In genomic region chr11:66858186-66858938, GRCh38 we compare ENCODE assay signal across 9 cellular contexts. TPM values are rescaled to one million over a fixed set of nuclear protein-coding genes. Genes with fewer than 3 reads are reported as not detected.
DNase-seq lines count a peak whose midpoint lies in the region; ATAC-seq and TF ChIP-seq lines count a peak whose summit lies in the region.
"Had no signal": no experiment of that assay in that cellular context is flagged by ENCODE, and none has a peak within 500 bp of the region (broad histone marks: within the 10 kb centered on the region; RNA-seq: fewer than 3 reads in every experiment).

No MANE protein-coding gene starts in this region.

- no peak for DNase-seq in activated CD4-positive, alpha-beta T cell treated with anti-CD3 and anti-CD28 coated beads, Interleukin-2, amount 10 ng/mL, durations not matched to agents 24 days and 14 days
- no peak for DNase-seq in activated CD4-positive, alpha-beta T cell treated with anti-CD3 and anti-CD28 coated beads, Interleukin-2, amount 50 U/mL, for 48 hours
- no peak for DNase-seq in PC-3
- DNase-seq in chondrocyte (ENCODE audit: low spot score), result peak; percentile 87
- no peak for DNase-seq in osteocyte (ENCODE audit: extremely low spot score, unreplicated experiment)
- no peak for DNase-seq in amygdala (lab: John Stamatoyannopoulos, UW)
- DNase-seq: stimulated activated CD4-positive, alpha-beta T cell treated with anti-CD3 and anti-CD28 coated beads, Interleukin-4, amount 100 ng/mL, for 24 hours had no signal

- ATAC-seq in PC-3 (no peak), GM21576 (IDR thresholded peaks at IDR 0.05; ENCODE audit: unreplicated experiment) (no peak), GM18861 (IDR thresholded peaks at IDR 0.05; ENCODE audit: unreplicated experiment) (no peak)

- H3K4me1 Mint-ChIP-seq in activated CD4-positive, alpha-beta T cell treated with anti-CD3 and anti-CD28 coated beads, Interleukin-2, amount 10 ng/mL, durations not matched to agents 24 days and 14 days, result peaks cover 8% of the 10 kb centered on the region
- H3K4me1 Mint-ChIP-seq in chondrocyte (ENCODE audit: low read depth), result peaks cover 14% of the 10 kb centered on the region
- H3K4me1 Mint-ChIP-seq in osteocyte (ENCODE audit: unreplicated experiment), result peaks cover 11% of the 10 kb centered on the region

- peak overlapping the region; percentile 95 for H3K4me3 ChIP-seq in PC-3 (ENCODE audit: low read length)

- H3K27ac ChIP-seq in PC-3 (ENCODE audit: low read length), result no peak overlapping the region

- H3K27me3 ChIP-seq in PC-3 (ENCODE audit: low read length), result no peaks in the 10 kb centered on the region

- BruUV-seq in PC-3 (replicated peaks; lab: Mats Ljungman, UMichigan), result TSS peak; percentile 44

- no peaks in the 10 kb centered on the region for H3F3A ChIP-seq in PC-3 (ENCODE audit: low read length, unreplicated experiment)

- intact Hi-C loops in activated CD4-positive, alpha-beta T cell treated with anti-CD3 and anti-CD28 coated beads, Interleukin-2, amount 10 ng/mL, durations not matched to agents 24 days and 14 days (cut with micrococcal nuclease), result no loop called here
- intact Hi-C loops in PC-3 (cut with micrococcal nuclease), result no loop called here

- H3K9ac ChIP-seq in PC-3 (ENCODE audit: low read length), result no peak overlapping the region

- CTCF ChIA-PET in PC-3 (lab: Charles Lee), result no interaction called here

- H3K36me3 Mint-ChIP-seq in activated CD4-positive, alpha-beta T cell treated with anti-CD3 and anti-CD28 coated beads, Interleukin-2, amount 10 ng/mL, durations not matched to agents 24 days and 14 days (ENCODE audit: low read depth), result peaks cover 4% of the 10 kb centered on the region
- peaks cover 1% of the 10 kb centered on the region for H3K36me3 Mint-ChIP-seq in chondrocyte (ENCODE audit: low read depth)
- no peaks in the 10 kb centered on the region for H3K36me3 Mint-ChIP-seq in osteocyte (ENCODE audit: unreplicated experiment)

- H3K9me3 Mint-ChIP-seq in activated CD4-positive, alpha-beta T cell treated with anti-CD3 and anti-CD28 coated beads, Interleukin-2, amount 10 ng/mL, durations not matched to agents 24 days and 14 days, result no peaks in the 10 kb centered on the region
- H3K9me3 Mint-ChIP-seq in chondrocyte (ENCODE audit: low read depth) (no peaks in the 10 kb centered on the region), osteocyte (ENCODE audit: unreplicated experiment) (no peaks in the 10 kb centered on the region)

- peak overlapping the region; percentile 93 for H3K4me2 ChIP-seq in PC-3 (ENCODE audit: low read length)

- H3K4me1 ChIP-seq in PC-3 (ENCODE audit: insufficient read depth, low read length), result peaks cover 17% of the 10 kb centered on the region

- peak overlapping the region; percentile 48 for H3K27ac Mint-ChIP-seq in activated CD4-positive, alpha-beta T cell treated with anti-CD3 and anti-CD28 coated beads, Interleukin-2, amount 10 ng/mL, durations not matched to agents 24 days and 14 days
- no peak overlapping the region for H3K27ac Mint-ChIP-seq in chondrocyte (ENCODE audit: unreplicated experiment)
- H3K27ac Mint-ChIP-seq in osteocyte (ENCODE audit: unreplicated experiment), result no peak overlapping the region

- no peaks in the 10 kb centered on the region for H4K20me1 ChIP-seq in PC-3 (ENCODE audit: low read length)

- H3K9me3 ChIP-seq in PC-3 (ENCODE audit: low read length), result no peaks in the 10 kb centered on the region

- H3K27me3 Mint-ChIP-seq in activated CD4-positive, alpha-beta T cell treated with anti-CD3 and anti-CD28 coated beads, Interleukin-2, amount 10 ng/mL, durations not matched to agents 24 days and 14 days, result no peaks in the 10 kb centered on the region
- H3K27me3 Mint-ChIP-seq in chondrocyte (ENCODE audit: low read depth), result no peaks in the 10 kb centered on the region
- no peaks in the 10 kb centered on the region for H3K27me3 Mint-ChIP-seq in osteocyte (ENCODE audit: unreplicated experiment)

- peaks cover 27% of the 10 kb centered on the region for H3K79me2 ChIP-seq in PC-3 (ENCODE audit: low read length)

- H3K4me3 Mint-ChIP-seq in activated CD4-positive, alpha-beta T cell treated with anti-CD3 and anti-CD28 coated beads, Interleukin-2, amount 10 ng/mL, durations not matched to agents 24 days and 14 days, result peak overlapping the region; percentile 86
- H3K4me3 Mint-ChIP-seq in chondrocyte (ENCODE audit: unreplicated experiment), result peak overlapping the region; percentile 77
- peak overlapping the region; percentile 75 for H3K4me3 Mint-ChIP-seq in osteocyte (ENCODE audit: unreplicated experiment)

- no peaks in the 10 kb centered on the region; the same call in 1 of the 2 replicates for H3K36me3 ChIP-seq in PC-3 (ENCODE audit: low read depth, low read length)

- POLR2A ChIA-PET in PC-3 (lab: Charles Lee; ENCODE audit: unreplicated experiment), result no interaction called here

- H2AFZ ChIP-seq in PC-3 (ENCODE audit: low read length), result no peak overlapping the region

- no peaks in the 10 kb centered on the region for H3K9me2 ChIP-seq in PC-3 (replicated peaks; ENCODE audit: low read length)

- TF ChIP-seq CTCF in PC-3 (conservative IDR thresholded peaks at IDR 0.05; ENCODE audit: low read depth, low read length) (no peak), chondrocyte (IDR thresholded peaks at IDR 0.05) (no peak), osteocyte (IDR thresholded peaks at IDR 0.05) (no peak)

RNA-seq across cellular contexts. Expression of gene LRFN4, which starts 1.5 kb away (rescaled TPM):
- total RNA-seq in activated CD4-positive, alpha-beta T cell treated with anti-CD3 and anti-CD28 coated beads, Interleukin-2, amount 10 ng/mL, durations not matched to agents 24 days and 14 days, result 51.9 and 55.6 TPM in 2 replicates
- total RNA-seq in PC-3 (2014; rRNA removed) (64.4 and 79.8 TPM in 2 replicates), chondrocyte (33.8 to 47.2 TPM (median 46.8 TPM) in 3 replicates), osteocyte (41.7 and 45.0 TPM in 2 replicates)

RNA-seq across cellular contexts. Expression of gene RCE1, which starts 15.1 kb away (rescaled TPM):
- total RNA-seq in activated CD4-positive, alpha-beta T cell treated with anti-CD3 and anti-CD28 coated beads, Interleukin-2, amount 10 ng/mL, durations not matched to agents 24 days and 14 days, result 28.5 and 32.9 TPM in 2 replicates
- 63.9 and 70.4 TPM in 2 replicates for total RNA-seq in PC-3 (2014; rRNA removed)
- 17.0 to 18.8 TPM (median 17.3 TPM) in 3 replicates for total RNA-seq in chondrocyte
- total RNA-seq in osteocyte, result 20.3 and 21.3 TPM in 2 replicates
